In genomic region chrX:101291204-101291603, GRCh38 we compare ENCODE assay signal across 21 cellular contexts. TPM values are rescaled to one million over a fixed set of nuclear protein-coding genes. Genes with fewer than 3 reads are reported as not detected.
DNase-seq lines count a peak whose midpoint lies in the region; ATAC-seq and TF ChIP-seq lines count a peak whose summit lies in the region.
"Had no signal": no experiment of that assay in that cellular context is flagged by ENCODE, and none has a peak within 500 bp of the region (broad histone marks: within the 10 kb centered on the region; RNA-seq: fewer than 3 reads in every experiment).

A gene with protein sequence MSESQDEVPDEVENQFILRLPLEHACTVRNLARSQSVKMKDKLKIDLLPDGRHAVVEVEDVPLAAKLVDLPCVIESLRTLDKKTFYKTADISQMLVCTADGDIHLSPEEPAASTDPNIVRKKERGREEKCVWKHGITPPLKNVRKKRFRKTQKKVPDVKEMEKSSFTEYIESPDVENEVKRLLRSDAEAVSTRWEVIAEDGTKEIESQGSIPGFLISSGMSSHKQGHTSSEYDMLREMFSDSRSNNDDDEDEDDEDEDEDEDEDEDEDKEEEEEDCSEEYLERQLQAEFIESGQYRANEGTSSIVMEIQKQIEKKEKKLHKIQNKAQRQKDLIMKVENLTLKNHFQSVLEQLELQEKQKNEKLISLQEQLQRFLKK (minus strand): TSS chrX:101291334. CDS start chrX:101287543, 3,791 bp downstream.

- no peak for ATAC-seq in psoas muscle
- ATAC-seq: activated naive CD4-positive, alpha-beta T cell treated with anti-CD3 and anti-CD28 coated beads, Interleukin-2, amount 50 U/mL, for 72 hours had no signal

- H4K8ac ChIP-seq in mesenchymal stem cell (ENCODE audit: low read length): no peak within 1 kb of the TSS

- H2BK15ac ChIP-seq in mesenchymal stem cell (ENCODE audit: low read depth, poor library complexity, severe bottlenecking): no peak within 1 kb of the TSS

- no peak within 1 kb of the TSS for H3K4ac ChIP-seq in mesenchymal stem cell (ENCODE audit: low read depth in 1 of 2, low read length in 2 of 2)

- intact Hi-C loops in psoas muscle (cut with DNase I): no loop called here
- intact Hi-C loops in activated naive CD4-positive, alpha-beta T cell treated with anti-CD3 and anti-CD28 coated beads for 36 hours (cut with micrococcal nuclease): no loop called here

- H3K4me1 ChIP-seq in psoas muscle (no peaks in the 10 kb centered on the region), mesenchymal stem cell (ENCODE audit: control insufficient read depth, insufficient read depth, low read depth, low read length) (no peaks in the 10 kb centered on the region)
- H3K4me1 ChIP-seq: BE2C had no signal

- no peak within 1 kb of the TSS for H2BK12ac ChIP-seq in mesenchymal stem cell (ENCODE audit: low read length in 2 of 2)

- 17 to 40% (median 36%) methylated on average over 14 to 56 of the region's 56 CpGs for WGBS in psoas muscle, 3 donors
- WGBS in mesenchymal stem cell: 98% methylated on average over 43 of the region's 56 CpGs

- H2AK5ac ChIP-seq in mesenchymal stem cell (ENCODE audit: low read length, severe bottlenecking): no peak within 1 kb of the TSS

- H3K9me3 Mint-ChIP-seq in activated naive CD4-positive, alpha-beta T cell treated with anti-CD3 and anti-CD28 coated beads for 36 hours: no peaks in the 10 kb centered on the region
- H3K9me3 Mint-ChIP-seq: activated naive CD4-positive, alpha-beta T cell treated with anti-CD3 and anti-CD28 coated beads, Interleukin-2, amount 50 U/mL, for 72 hours; IgD-negative memory B cell had no signal

- H3K36me3 Mint-ChIP-seq in activated naive CD4-positive, alpha-beta T cell treated with anti-CD3 and anti-CD28 coated beads for 36 hours (ENCODE audit: low read depth): no peaks in the 10 kb centered on the region
- H3K36me3 Mint-ChIP-seq: activated naive CD4-positive, alpha-beta T cell treated with anti-CD3 and anti-CD28 coated beads, Interleukin-2, amount 50 U/mL, for 72 hours; IgD-negative memory B cell had no signal

- TF ChIP-seq CTCF in fibroblast of pulmonary artery (IDR thresholded peaks at IDR 0.05; ENCODE audit: low read length, missing control alignments) (no peak), psoas muscle (IDR thresholded peaks at IDR 0.05) (no peak)

- DNase-seq in ELF-1 (ENCODE audit: low read depth, low spot score) (peak; percentile 59), amniotic epithelial cell (ENCODE audit: low read depth) (peak; percentile 3), fibroblast of pulmonary artery (ENCODE audit: low read depth) (peak; percentile 17), psoas muscle (no peak), activated gamma-delta T cell (lab: John Stamatoyannopoulos, UW) (no peak), mesenchymal stem cell (no peak), NCI-H1092 treated with DMSO at 0.1 percent for 48 hours (lab: John Stamatoyannopoulos, UW) (no peak)
- DNase-seq in activated naive CD4-positive, alpha-beta T cell treated with anti-CD3 and anti-CD28 coated beads for 36 hours: no peak
- DNase-seq: BE2C; cerebellar nuclear complex; DMS79; NCI-H1105; NCI-H345; NK-92 treated with Interleukin-12 subunit alpha and Interleukin-12 subunit beta, amount 100 ng/mL, for 24 hours; stimulated activated CD4-positive, alpha-beta T cell treated with anti-CD3 and anti-CD28 coated beads, Interleukin-4, amount 100 ng/mL, for 24 hours; T-helper 2 cell had no signal

- H2BK5ac ChIP-seq in mesenchymal stem cell (ENCODE audit: low read depth, low read length, poor library complexity, severe bottlenecking): no peak within 1 kb of the TSS

- H3K27ac Mint-ChIP-seq in activated naive CD4-positive, alpha-beta T cell treated with anti-CD3 and anti-CD28 coated beads for 36 hours: no peak within 1 kb of the TSS
- H3K27ac Mint-ChIP-seq: activated naive CD4-positive, alpha-beta T cell treated with anti-CD3 and anti-CD28 coated beads, Interleukin-2, amount 50 U/mL, for 72 hours; IgD-negative memory B cell had no signal

- no peak within 1 kb of the TSS for H2AFZ ChIP-seq in mesenchymal stem cell (ENCODE audit: low read depth, low read length)
- H2AFZ ChIP-seq: hepatocyte had no signal

- no peak within 1 kb of the TSS for H2BK120ac ChIP-seq in mesenchymal stem cell (ENCODE audit: low read depth, low read length)

- no peaks in the 10 kb centered on the region for H3K4me1 Mint-ChIP-seq in activated naive CD4-positive, alpha-beta T cell treated with anti-CD3 and anti-CD28 coated beads for 36 hours (ENCODE audit: low read depth)
- H3K4me1 Mint-ChIP-seq: IgD-negative memory B cell, neural crest cell had no signal

- H3K27ac ChIP-seq in psoas muscle: no peak within 1 kb of the TSS
- no peak within 1 kb of the TSS for H3K27ac ChIP-seq in mesenchymal stem cell (ENCODE audit: low read length, poor library complexity, severe bottlenecking)
- H3K27ac ChIP-seq: hepatocyte, upper lobe of left lung had no signal

- CTCF ChIA-PET in activated naive CD4-positive, alpha-beta T cell treated with anti-CD3 and anti-CD28 coated beads for 36 hours (lab: Charles Lee): no interaction called here

- H3K79me1 ChIP-seq in mesenchymal stem cell (replicated peaks; ENCODE audit: low read length, poor library complexity, severe bottlenecking): no peaks in the 10 kb centered on the region

- H3K4me2 ChIP-seq in mesenchymal stem cell (ENCODE audit: low read length, poor library complexity, severe bottlenecking): no peak within 1 kb of the TSS
- H3K4me2 ChIP-seq: hepatocyte had no signal

- no peak within 1 kb of the TSS for H3K9ac ChIP-seq in mesenchymal stem cell (ENCODE audit: low read length)

- H3K27me3 Mint-ChIP-seq in activated naive CD4-positive, alpha-beta T cell treated with anti-CD3 and anti-CD28 coated beads for 36 hours (ENCODE audit: low read depth): peaks cover 2% of the 10 kb centered on the region
- H3K27me3 Mint-ChIP-seq: IgD-negative memory B cell had no signal

- H3K14ac ChIP-seq in mesenchymal stem cell (ENCODE audit: low read length in 2 of 2): no peak within 1 kb of the TSS

- H3K9me3 ChIP-seq in psoas muscle: no peaks in the 10 kb centered on the region
- H3K9me3 ChIP-seq in mesenchymal stem cell (ENCODE audit: control insufficient read depth, low read length): no peaks in the 10 kb centered on the region
- H3K9me3 ChIP-seq: BE2C, upper lobe of left lung had no signal

- H3K4me3 Mint-ChIP-seq in activated naive CD4-positive, alpha-beta T cell treated with anti-CD3 and anti-CD28 coated beads for 36 hours: no peak within 1 kb of the TSS
- H3K4me3 Mint-ChIP-seq: IgD-negative memory B cell, neural crest cell had no signal

- H3K18ac ChIP-seq in mesenchymal stem cell (ENCODE audit: low read depth in 1 of 2, low read length in 2 of 2): no peak within 1 kb of the TSS

- H3K27me3 ChIP-seq in psoas muscle (ENCODE audit: insufficient read depth in 3 of 3, low read length in 2 of 3) (peaks cover 0 to 16% (median 6%) of the 10 kb centered on the region in 3 donors), mesenchymal stem cell (ENCODE audit: control insufficient read depth in 1 of 2, insufficient read depth in 1 of 2, low read length in 2 of 2) (peaks cover 0 to 7% of the 10 kb centered on the region in 2 experiments)
- H3K27me3 ChIP-seq: BE2C, hepatocyte, upper lobe of left lung had no signal

- H3K36me3 ChIP-seq in psoas muscle (ENCODE audit: insufficient read depth in 1 of 2, low read depth in 1 of 2) (no peaks in the 10 kb centered on the region), mesenchymal stem cell (ENCODE audit: control insufficient read depth in 1 of 2, insufficient read depth in 2 of 2, low read depth in 1 of 2, low read length in 2 of 2) (peaks cover 0 to 3% of the 10 kb centered on the region in 2 experiments)
- H3K36me3 ChIP-seq: BE2C, upper lobe of left lung had no signal

- H4K91ac ChIP-seq in mesenchymal stem cell (ENCODE audit: low read length): no peak within 1 kb of the TSS

- peak within 1 kb of the TSS; percentile 10 for H3K4me3 ChIP-seq in fibroblast of pulmonary artery (replicated peaks; ENCODE audit: low read depth, low read length)
- H3K4me3 ChIP-seq in psoas muscle: peak within 1 kb of the TSS; percentile 36
- H3K4me3 ChIP-seq in mesenchymal stem cell (ENCODE audit: insufficient read depth in 1 of 2, low read depth in 1 of 2, low read length in 2 of 2): peak within 1 kb of the TSS in 1 of 2 experiments; percentile 49
- H3K4me3 ChIP-seq: hepatocyte had no signal

- H3K23ac ChIP-seq in mesenchymal stem cell (ENCODE audit: low read length in 2 of 2): no peak within 1 kb of the TSS

RNA-seq across cellular contexts. Expression of the gene that starts here (rescaled TPM):
- total RNA-seq in psoas muscle: not detected
- under 1 TPM in 1 of 3 donors, not detected in 2; 0.04 TPM for polyA plus RNA-seq in psoas muscle
- 0.12 TPM for polyA plus RNA-seq in mesenchymal stem cell (2013, experiment 1 of 2)
- 0.15 TPM for polyA plus RNA-seq in mesenchymal stem cell (2013, experiment 2 of 2)
- total RNA-seq in activated naive CD4-positive, alpha-beta T cell treated with anti-CD3 and anti-CD28 coated beads for 36 hours: not detected
- total RNA-seq: hepatocyte, upper lobe of left lung had no signal
- polyA plus RNA-seq: IgD-negative memory B cell had no signal

Comparison
In these comparisons a context has a peak if more than half of its experiments do, and no peak if none do; other contexts are left out.
1. DNase-seq: peak in ELF-1 (single experiment), amniotic epithelial cell (single experiment) and fibroblast of pulmonary artery (single experiment); none in psoas muscle (0 of 2), activated gamma-delta T cell (single experiment), mesenchymal stem cell (single experiment), activated naive CD4-positive, alpha-beta T cell treated with anti-CD3 and anti-CD28 coated beads for 36 hours (single experiment) and NCI-H1092 treated with DMSO at 0.1 percent for 48 hours (single experiment).